9 cellular contexts compared by ENCODE assay signal in genomic region chr2:176491172-176491904, GRCh38.
DNase-seq lines count a peak whose midpoint lies in the region; ATAC-seq, FAIRE-seq and TF ChIP-seq lines count a peak whose summit lies in the region.
"Had no signal": no experiment of that assay in that cellular context is flagged by ENCODE, and none has a peak within 500 bp of the region (broad histone marks: within the 10 kb centered on the region; RNA-seq: fewer than 3 reads in every experiment).

No MANE protein-coding gene starts in this region.

- no peaks in the 10 kb centered on the region for H3K36me3 ChIP-seq in astrocyte (ENCODE audit: insufficient read depth, low read length)
- H3K36me3 ChIP-seq in lower lobe of right lung = no peaks in the 10 kb centered on the region
- no peaks in the 10 kb centered on the region for H3K36me3 ChIP-seq in aorta (ENCODE audit: control insufficient read depth in 1 of 2, insufficient read depth in 2 of 2, low read length in 1 of 2)
- no peaks in the 10 kb centered on the region for H3K36me3 ChIP-seq in Caco-2 (ENCODE audit: control insufficient read depth, insufficient read depth, low read length)

- peak; percentile 64 for FAIRE-seq in astrocyte (lab: Jason Lieb, UNC)

- H3K36me3 Mint-ChIP-seq in astrocyte (ENCODE audit: low read depth, unreplicated experiment) (no peaks in the 10 kb centered on the region), Caco-2 (ENCODE audit: insufficient read depth, unreplicated experiment) (no peaks in the 10 kb centered on the region)

- H4K20me1 ChIP-seq in astrocyte (ENCODE audit: insufficient read depth, low read length) = no peaks in the 10 kb centered on the region

- CTCF ChIA-PET in GM10248 (lab: Yijun Ruan, JAX) = interaction anchor here (0.7 kb wide), 1 partner anchor 36 kb away, joined by 4 read pairs; no protein-coding TSS in a partner anchor
- CTCF ChIA-PET in Caco-2 (lab: Charles Lee) = no interaction called here

- BruUV-seq in Caco-2 (replicated peaks; lab: Mats Ljungman, UMichigan) = no TSS peak

- 80 to 85% methylated on average over 9 of the region's 9 CpGs for WGBS in aorta, 2 donors

- TF ChIP-seq CTCF in GM10248 (IDR thresholded peaks at IDR 0.05; ENCODE audit: control extremely low read depth, extremely low read depth, low read depth, missing control alignments) = no peak
- TF ChIP-seq CTCF in astrocyte (IDR thresholded peaks at IDR 0.05; ENCODE audit: insufficient read depth, low read depth, low read length) = no peak
- no peak for TF ChIP-seq CTCF in lower lobe of right lung (IDR thresholded peaks at IDR 0.05)
- TF ChIP-seq CTCF in Caco-2 (IDR thresholded peaks at IDR 0.05; ENCODE audit: insufficient read depth in 1 of 2, low read depth in 1 of 2, low read length in 1 of 2, severe bottlenecking in 1 of 2, unreplicated experiment in 1 of 2) = no peak

- H3K9me3 ChIP-seq in astrocyte (ENCODE audit: insufficient read depth, low read depth, low read length) = no peaks in the 10 kb centered on the region
- H3K9me3 ChIP-seq in lower lobe of right lung = no peaks in the 10 kb centered on the region
- H3K9me3 ChIP-seq in aorta (ENCODE audit: control insufficient read depth, low read length) = peaks cover 2% of the 10 kb centered on the region
- H3K9me3 ChIP-seq in Caco-2 = no peaks in the 10 kb centered on the region

- H3K4me3 Mint-ChIP-seq in astrocyte (ENCODE audit: unreplicated experiment) = no peak overlapping the region
- no peak overlapping the region for H3K4me3 Mint-ChIP-seq in Caco-2 (ENCODE audit: unreplicated experiment)

- H3K4me3 ChIP-seq in astrocyte (ENCODE audit: insufficient read depth, low read depth, low read length) (no peak overlapping the region), lower lobe of right lung (no peak overlapping the region), aorta (ENCODE audit: low read length in 2 of 2) (no peak overlapping the region), Caco-2 (ENCODE audit: low read depth, low read length) (no peak overlapping the region)

- H2AFZ ChIP-seq in astrocyte (ENCODE audit: low read depth, low read length) = no peak overlapping the region
- H2AFZ ChIP-seq: parathyroid adenoma had no signal

- peak overlapping the region; percentile 70 for H3K9ac ChIP-seq in astrocyte (ENCODE audit: low read length)
- H3K9ac ChIP-seq: parathyroid adenoma had no signal

- H3K4me1 Mint-ChIP-seq in astrocyte (ENCODE audit: low read depth, unreplicated experiment) (peaks cover 18% of the 10 kb centered on the region), Caco-2 (ENCODE audit: low read depth, unreplicated experiment) (no peaks in the 10 kb centered on the region)

- DNase-seq in GM10248 (ENCODE audit: extremely low spot score) (peak; percentile 75), HS-27A (ENCODE audit: low read depth) (peak; percentile 86), astrocyte (ENCODE audit: low read depth) (peak; percentile 100), lower lobe of right lung (no peak), aorta (peak in 1 of 2 donors; percentile 55), DMS79 treated with DMSO at 0.1 percent for 48 hours (lab: John Stamatoyannopoulos, UW) (no peak), Caco-2 (no peak)

- H3K9me3 Mint-ChIP-seq in astrocyte (ENCODE audit: unreplicated experiment) (peaks cover 5% of the 10 kb centered on the region), Caco-2 (ENCODE audit: unreplicated experiment) (no peaks in the 10 kb centered on the region)

- H3K79me2 ChIP-seq in astrocyte (ENCODE audit: insufficient read depth, low read length) = no peaks in the 10 kb centered on the region
- H3K79me2 ChIP-seq: parathyroid adenoma had no signal

- intact Hi-C loops in lower lobe of right lung (cut with DNase I) = no loop called here
- intact Hi-C loops in aorta (cut with DNase I) = no loop called here
- intact Hi-C loops in Caco-2 (cut with micrococcal nuclease; ENCODE audit: unreplicated experiment) = no loop called here

- H3K4me2 ChIP-seq in astrocyte (ENCODE audit: low read length) = peak overlapping the region; percentile 78

- peak; percentile 84 for ATAC-seq in GM21528 (IDR thresholded peaks at IDR 0.05; ENCODE audit: low FRiP score, unreplicated experiment)
- peak; percentile 46 to 60 for ATAC-seq in lower lobe of right lung
- peak; percentile 65 for ATAC-seq in aorta (ENCODE audit: low FRiP score)

- H3K27me3 Mint-ChIP-seq in astrocyte (ENCODE audit: low read depth, unreplicated experiment) (peaks cover 28% of the 10 kb centered on the region), Caco-2 (ENCODE audit: insufficient read depth, unreplicated experiment) (peaks cover 26% of the 10 kb centered on the region)

- H3K27ac ChIP-seq in astrocyte (ENCODE audit: low read depth, low read length) (peak overlapping the region; percentile 87), lower lobe of right lung (peak overlapping the region; percentile 28), aorta (ENCODE audit: low read depth in 1 of 2, low read length in 2 of 2) (no peak overlapping the region)

- H3K27me3 ChIP-seq in astrocyte (ENCODE audit: insufficient read depth, low read length) = no peaks in the 10 kb centered on the region
- H3K27me3 ChIP-seq in lower lobe of right lung (ENCODE audit: low read depth) = peaks cover 3% of the 10 kb centered on the region
- H3K27me3 ChIP-seq in aorta (ENCODE audit: control insufficient read depth in 1 of 2, insufficient read depth in 2 of 2, low read length in 1 of 2) = peaks cover 0 to 2% of the 10 kb centered on the region in 2 donors
- no peaks in the 10 kb centered on the region; the same call in 1 of the 2 replicates for H3K27me3 ChIP-seq in Caco-2 (replicated peaks; ENCODE audit: control insufficient read depth, insufficient read depth, low read length)

- POLR2A ChIA-PET in GM10248 (lab: Yijun Ruan, JAX) (no interaction called here), Caco-2 (lab: Charles Lee) (no interaction called here)

- peaks cover 32% of the 10 kb centered on the region for H3K4me1 ChIP-seq in astrocyte (ENCODE audit: insufficient read depth, low read length)
- peaks cover 24% of the 10 kb centered on the region for H3K4me1 ChIP-seq in lower lobe of right lung
- H3K4me1 ChIP-seq in aorta (ENCODE audit: control insufficient read depth in 1 of 2, insufficient read depth in 2 of 2, low read length in 2 of 2) = no peaks in the 10 kb centered on the region
- no peaks in the 10 kb centered on the region for H3K4me1 ChIP-seq in Caco-2
- H3K4me1 ChIP-seq: parathyroid adenoma had no signal

- H3K27ac Mint-ChIP-seq in astrocyte (ENCODE audit: unreplicated experiment) (peak overlapping the region; percentile 84), Caco-2 (ENCODE audit: unreplicated experiment) (no peak overlapping the region)

Comparison
In these comparisons a context has a peak if more than half of its experiments do, and no peak if none do; other contexts are left out.
1. DNase-seq: peak in GM10248 (single experiment), HS-27A (single experiment) and astrocyte (single experiment); none in lower lobe of right lung (single experiment), DMS79 treated with DMSO at 0.1 percent for 48 hours (single experiment) and Caco-2 (0 of 2).
2. H3K27ac ChIP-seq: peak in astrocyte (single experiment) and lower lobe of right lung (single experiment); none in aorta (0 of 2).
3. Peak in every context shown above with its lines, with median percentiles within 50 percentile points of each other: ATAC-seq.